In the genomic region with DNA sequence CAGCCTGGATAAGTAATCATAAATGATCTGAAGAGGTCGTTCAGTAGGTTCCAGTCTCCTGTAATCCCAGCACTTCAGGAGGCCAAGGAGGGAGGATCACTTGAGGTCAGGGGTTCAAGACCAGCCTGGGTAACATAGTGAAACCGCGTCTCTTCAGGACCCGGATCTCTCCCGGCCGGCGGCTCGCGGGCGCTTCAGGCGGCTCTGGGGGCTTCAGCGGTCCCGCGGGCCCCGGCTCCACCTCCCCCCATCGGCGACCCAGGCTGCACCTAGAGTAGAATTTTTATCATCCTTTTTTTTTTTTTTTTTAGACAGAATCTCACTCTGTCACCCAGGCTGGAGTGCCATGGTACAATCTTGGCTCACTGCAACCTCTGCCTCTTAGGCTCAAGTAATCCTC, we compare ENCODE assay signal across 11 cellular contexts.
"Had no signal": no experiment of that assay in that cellular context is flagged by ENCODE, and none has a peak within 500 bp of the region (broad histone marks: within the 10 kb centered on the region; RNA-seq: fewer than 3 reads in every experiment).

No MANE protein-coding gene starts in this region.

- H2AFZ ChIP-seq: GM23248, GM23338 had no signal

- H3K27ac ChIP-seq: GM23248 had no signal

- H3K36me3 ChIP-seq: HAP-1 had no signal

- H3K4me3 Mint-ChIP-seq: GM23338, H9, HFFc6 had no signal

- H3K9me3 ChIP-seq: HAP-1 had no signal

- H3K9ac ChIP-seq: GM23248 had no signal

- H3K27ac Mint-ChIP-seq: GM23338, H9, HFFc6 had no signal

- FAIRE-seq: H1, H54 had no signal

- H3K4me2 ChIP-seq: GM23338 had no signal

- ATAC-seq: GM23338, HCT116 had no signal

- H3K4me3 ChIP-seq: GM23248, GM23338, HAP-1 had no signal

- DNase-seq: GM23248, GOT3, H7, H9, HCEC 1CT, HFFc6 had no signal
